Comparison of ENCODE assay signal across 8 cellular contexts in genomic region chr2:189412330-189412953, GRCh38. TPM values are rescaled to one million over a fixed set of nuclear protein-coding genes. Genes with fewer than 3 reads are reported as not detected.
DNase-seq lines count a peak whose midpoint lies in the region; ATAC-seq and TF ChIP-seq lines count a peak whose summit lies in the region.

No MANE protein-coding gene starts in this region.

- TF ChIP-seq EP300 in gastroesophageal sphincter (IDR thresholded peaks at IDR 0.05) = no peak

- no peak overlapping the region for H3K4me3 ChIP-seq in gastroesophageal sphincter
- H3K4me3 ChIP-seq in psoas muscle = no peak overlapping the region

- H3K9me3 ChIP-seq in gastroesophageal sphincter (no peaks in the 10 kb centered on the region), psoas muscle (no peaks in the 10 kb centered on the region)

- no peak for TF ChIP-seq POLR2A in gastroesophageal sphincter (IDR thresholded peaks at IDR 0.05)

- peak; percentile 9 to 40 for DNase-seq in NCI-H526 (lab: John Stamatoyannopoulos, UW)
- peak; percentile 44 for DNase-seq in activated CD8-positive, alpha-beta memory T cell treated with anti-CD3 and anti-CD28 coated beads, Interleukin-2, amount 50 U/mL, for 4 hours
- no peak for DNase-seq in psoas muscle
- DNase-seq in cerebellar nuclear complex (lab: John Stamatoyannopoulos, UW) = no peak

- H3K27me3 ChIP-seq in gastroesophageal sphincter (no peaks in the 10 kb centered on the region), psoas muscle (ENCODE audit: insufficient read depth in 3 of 3, low read length in 2 of 3) (no peaks in the 10 kb centered on the region)

- WGBS in gastroesophageal sphincter (ENCODE audit: low coverage in 1 of 2), 2 donors = 24 to 31% methylated on average over 4 of the region's 4 CpGs
- 39 to 41% (median 40%) methylated on average over 4 of the region's 4 CpGs for WGBS in psoas muscle, 3 donors

- ATAC-seq in GM18517 (IDR thresholded peaks at IDR 0.05; ENCODE audit: unreplicated experiment) (peak; percentile 79), HG03045 (IDR thresholded peaks at IDR 0.05; ENCODE audit: unreplicated experiment) (peak; percentile 67), gastroesophageal sphincter (peak; percentile 60), psoas muscle (peak; percentile 59 to 90 (median 70))

- no peaks in the 10 kb centered on the region for H3K36me3 ChIP-seq in gastroesophageal sphincter
- no peaks in the 10 kb centered on the region for H3K36me3 ChIP-seq in psoas muscle (ENCODE audit: insufficient read depth in 1 of 2, low read depth in 1 of 2)

- intact Hi-C loops in psoas muscle (cut with DNase I) = loop anchor here (2.0 to 10.0 kb wide), 5 partner anchors 320 to 1828 kb away; no protein-coding TSS in a partner anchor

- TF ChIP-seq CTCF in C4-2B (conservative IDR thresholded peaks at IDR 0.05) = peak; percentile 80
- TF ChIP-seq CTCF in gastroesophageal sphincter (IDR thresholded peaks at IDR 0.05) = peak; percentile 65 to 90 (median 84)
- TF ChIP-seq CTCF in psoas muscle (IDR thresholded peaks at IDR 0.05) = peak; percentile 78

- H3K4me1 ChIP-seq in gastroesophageal sphincter = peaks cover 0 to 49% (median 19%) of the 10 kb centered on the region in 3 donors
- no peaks in the 10 kb centered on the region for H3K4me1 ChIP-seq in psoas muscle

- H3K27ac ChIP-seq in C4-2B = no peak overlapping the region
- H3K27ac ChIP-seq in gastroesophageal sphincter = peak overlapping the region; percentile 65 to 95 (median 77)
- no peak overlapping the region for H3K27ac ChIP-seq in psoas muscle

RNA-seq across cellular contexts. Expression of gene WDR75, which starts 28.8 kb away (rescaled TPM):
- total RNA-seq in gastroesophageal sphincter (10 to 100 TPM; 19.7 to 42.6 (median 28.3) TPM), psoas muscle (10 to 100 TPM; 17.4 to 20.3 (median 18.6) TPM)
- polyA plus RNA-seq in psoas muscle = 10 to 100 TPM in 2 of 3 donors, 1 to 10 TPM in 1; 9.2 to 16.7 (median 10.8) TPM

Comparison
In these comparisons a context has a peak if more than half of its experiments do, and no peak if none do; other contexts are left out.
1. H3K27ac ChIP-seq: peak in gastroesophageal sphincter (4 of 4); none in C4-2B (single experiment) and psoas muscle (single experiment).
2. DNase-seq: peak in NCI-H526 (2 of 2) and activated CD8-positive, alpha-beta memory T cell treated with anti-CD3 and anti-CD28 coated beads, Interleukin-2, amount 50 U/mL, for 4 hours (single experiment); none in psoas muscle (0 of 2) and cerebellar nuclear complex (0 of 2).
3. Peak in every context shown above with its lines, with median percentiles within 50 percentile points of each other: CTCF ChIP-seq and ATAC-seq.